In genomic region chr5:147098233-147098790, GRCh38 we compare ENCODE assay signal across 8 cellular contexts.
A peak's percentile ranks its signal among the peaks of the same experiment; 100 is the strongest.
DNase-seq lines count a peak whose midpoint lies in the region; ATAC-seq lines count a peak whose summit lies in the region.

No MANE protein-coding gene starts in this region.

- H3K27ac ChIP-seq in caudate nucleus (ENCODE audit: low read depth, low read length) (peak overlapping the region; percentile 45), layer of hippocampus (ENCODE audit: low read depth, low read length) (peak overlapping the region; percentile 49)

- H3K27ac Mint-ChIP-seq in stimulated activated naive B cell treated with anti-CD40 and anti-IgM and Interleukin-4, amounts not matched to agents 10 μg/mL and 1 μg/mL and 100 μg/mL, for 72 hours = no peak overlapping the region

- H3K36me3 Mint-ChIP-seq in stimulated activated naive B cell treated with anti-CD40 and anti-IgM and Interleukin-4, amounts not matched to agents 10 μg/mL and 1 μg/mL and 100 μg/mL, for 72 hours = no peaks in the 10 kb centered on the region

- no peaks in the 10 kb centered on the region for H3K27me3 ChIP-seq in layer of hippocampus (ENCODE audit: control insufficient read depth, insufficient read depth, low read length)

- DNase-seq in EL = peak; percentile 62
- peak; percentile 28 for DNase-seq in NCI-H510A (lab: John Stamatoyannopoulos, UW)
- DNase-seq in caudate nucleus (lab: John Stamatoyannopoulos, UW) = peak in 23 of 61 donors; percentile 8 to 73 (median 29)
- no peak for DNase-seq in stimulated activated naive B cell treated with anti-CD40 and anti-IgM and Interleukin-4, amounts not matched to agents 10 μg/mL and 1 μg/mL and 100 μg/mL, for 72 hours
- no peak for DNase-seq in cerebellar nuclear complex (lab: John Stamatoyannopoulos, UW)

- ATAC-seq in HG02884 (IDR thresholded peaks at IDR 0.05; ENCODE audit: unreplicated experiment) (peak; percentile 59), HG03571 (IDR thresholded peaks at IDR 0.05; ENCODE audit: unreplicated experiment) (no peak)
- no peak for ATAC-seq in stimulated activated naive B cell treated with anti-CD40 and anti-IgM and Interleukin-4, amounts not matched to agents 10 μg/mL and 1 μg/mL and 100 μg/mL, for 72 hours (replicated peaks)

- H3K9me3 Mint-ChIP-seq in stimulated activated naive B cell treated with anti-CD40 and anti-IgM and Interleukin-4, amounts not matched to agents 10 μg/mL and 1 μg/mL and 100 μg/mL, for 72 hours = no peaks in the 10 kb centered on the region

- H3K4me3 Mint-ChIP-seq in stimulated activated naive B cell treated with anti-CD40 and anti-IgM and Interleukin-4, amounts not matched to agents 10 μg/mL and 1 μg/mL and 100 μg/mL, for 72 hours = no peak overlapping the region

- H3K4me1 Mint-ChIP-seq in stimulated activated naive B cell treated with anti-CD40 and anti-IgM and Interleukin-4, amounts not matched to agents 10 μg/mL and 1 μg/mL and 100 μg/mL, for 72 hours = no peaks in the 10 kb centered on the region

- no peaks in the 10 kb centered on the region for H3K27me3 Mint-ChIP-seq in stimulated activated naive B cell treated with anti-CD40 and anti-IgM and Interleukin-4, amounts not matched to agents 10 μg/mL and 1 μg/mL and 100 μg/mL, for 72 hours

Comparison
In these comparisons a context has a peak if more than half of its experiments do, and no peak if none do; other contexts are left out.
1. DNase-seq: peak in EL (single experiment) and NCI-H510A (single experiment); none in stimulated activated naive B cell treated with anti-CD40 and anti-IgM and Interleukin-4, amounts not matched to agents 10 μg/mL and 1 μg/mL and 100 μg/mL, for 72 hours (single experiment) and cerebellar nuclear complex (0 of 2).